21 cellular contexts compared by ENCODE assay signal in the genomic region with DNA sequence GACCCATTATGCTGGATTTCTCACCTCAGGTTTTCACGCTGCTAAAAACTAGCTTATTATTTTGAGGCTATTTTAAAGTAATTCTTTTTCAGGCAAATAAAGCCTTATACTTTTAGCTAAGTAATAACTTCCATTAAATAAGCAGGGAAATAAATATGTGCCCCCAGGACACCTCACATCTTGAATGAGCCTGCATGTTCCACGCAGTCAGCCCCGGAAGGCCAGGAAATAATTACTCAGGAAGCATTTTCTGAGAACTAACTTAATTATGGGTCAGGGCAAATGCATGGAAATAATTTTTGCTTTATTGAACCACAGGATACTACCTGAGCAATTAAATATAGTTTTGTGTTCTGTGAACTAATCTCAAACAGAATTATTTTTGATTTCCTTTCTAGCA.
"Had no signal": no experiment of that assay in that cellular context is flagged by ENCODE, and none has a peak within 500 bp of the region (broad histone marks: within the 10 kb centered on the region; RNA-seq: fewer than 3 reads in every experiment).

No MANE protein-coding gene starts in this region.

- H3K27me3 ChIP-seq: foreskin keratinocyte, pancreas, stomach had no signal

- H3K27ac Mint-ChIP-seq: endodermal cell; immature natural killer cell; natural killer cell treated with Interleukin-12 subunit alpha and Interleukin-12 subunit beta and Interleukin-15 and Interleukin-18, amount 100 ng/mL, for 72 hours; progenitor cell of endocrine pancreas had no signal

- ATAC-seq: foreskin keratinocyte; lower lobe of right lung; natural killer cell treated with Interleukin-12 subunit alpha and Interleukin-12 subunit beta and Interleukin-15 and Interleukin-18, amount 100 ng/mL, for 72 hours; pancreas; right cardiac atrium had no signal

- H3K9me3 ChIP-seq: left ventricle myocardium inferior, lower lobe of right lung, pancreas, stomach, thoracic aorta had no signal

- H3K36me3 Mint-ChIP-seq: natural killer cell treated with Interleukin-12 subunit alpha and Interleukin-12 subunit beta and Interleukin-15 and Interleukin-18, amount 100 ng/mL, for 72 hours had no signal

- H3K9me3 Mint-ChIP-seq: endodermal cell; immature natural killer cell; natural killer cell treated with Interleukin-12 subunit alpha and Interleukin-12 subunit beta and Interleukin-15 and Interleukin-18, amount 100 ng/mL, for 72 hours had no signal

- H3K4me3 ChIP-seq: left ventricle myocardium inferior, lower lobe of right lung, pancreas, stomach, thoracic aorta had no signal

- H3K4me1 ChIP-seq: foreskin keratinocyte had no signal

- H3K27ac ChIP-seq: foreskin keratinocyte, left ventricle myocardium inferior, lower lobe of right lung, pancreas, stomach, thoracic aorta had no signal

- H3K27me3 Mint-ChIP-seq: natural killer cell treated with Interleukin-12 subunit alpha and Interleukin-12 subunit beta and Interleukin-15 and Interleukin-18, amount 100 ng/mL, for 72 hours; progenitor cell of endocrine pancreas had no signal

- H3K4me3 Mint-ChIP-seq: endodermal cell; immature natural killer cell; natural killer cell treated with Interleukin-12 subunit alpha and Interleukin-12 subunit beta and Interleukin-15 and Interleukin-18, amount 100 ng/mL, for 72 hours had no signal

- H3K4me1 Mint-ChIP-seq: endodermal cell had no signal

- DNase-seq: effector CD4-positive, alpha-beta T cell; endodermal cell; erythroblast; foreskin keratinocyte; immature natural killer cell; left ventricle myocardium inferior; lower lobe of right lung; mesenchymal stem cell; midbrain; occipital lobe; pancreas; right cardiac atrium; small intestine; stimulated activated CD4-positive, alpha-beta T cell treated with anti-CD3 and anti-CD28 coated beads, Interleukin-12 subunit alpha, Interleukin-12 subunit beta, amount 100 ng/mL, for 4 hours; stimulated activated naive CD4-positive, alpha-beta T cell; stomach; substantia nigra; trophoblast cell had no signal
